ENCODE assay signal across 11 cellular contexts in genomic region chr7:111931016-111931517, GRCh38.
A peak's percentile ranks its signal among the peaks of the same experiment; 100 is the strongest.
DNase-seq lines count a peak whose midpoint lies in the region; ATAC-seq and TF ChIP-seq lines count a peak whose summit lies in the region.
"Had no signal": no experiment of that assay in that cellular context is flagged by ENCODE, and none has a peak within 500 bp of the region (broad histone marks: within the 10 kb centered on the region; RNA-seq: fewer than 3 reads in every experiment).

No MANE protein-coding gene starts in this region.

- TF ChIP-seq CTCF in fibroblast of lung (conservative IDR thresholded peaks at IDR 0.05 in 1 of 2, IDR thresholded peaks at IDR 0.05 in 1 of 2; ENCODE audit: low read depth in 1 of 2, low read length in 2 of 2) (no peak), prostate gland (IDR thresholded peaks at IDR 0.05) (no peak)

- H3K4me2 ChIP-seq in fibroblast of lung (ENCODE audit: extremely low read depth, insufficient read depth, low read length), result no peak overlapping the region

- H3K9me3 ChIP-seq in NT2/D1 (ENCODE audit: insufficient read depth, low read length) (no peaks in the 10 kb centered on the region), fibroblast of lung (ENCODE audit: control insufficient read depth, insufficient read depth, low read depth, low read length) (no peaks in the 10 kb centered on the region), prostate gland (no peaks in the 10 kb centered on the region)

- DNase-seq in H4 (ENCODE audit: low spot score) (peak; percentile 81), NT2/D1 (ENCODE audit: low read depth, low spot score) (peak; percentile 38), fibroblast of lung (ENCODE audit: low read depth in 2 of 2) (peak; percentile 65 to 71), pons (ENCODE audit: low spot score) (peak; percentile 58), prostate gland (ENCODE audit: low spot score) (no peak), occipital lobe (lab: John Stamatoyannopoulos, UW) (no peak)
- DNase-seq: activated gamma-delta T cell treated with Interleukin-2 at 50 U/mL for 16 hours; Karpas-422; stimulated activated naive CD8-positive, alpha-beta T cell treated with anti-CD3 and anti-CD28 coated beads, Interleukin-15, Interleukin-2, amounts not matched to agents 100 U/mL and 50 U/mL, for 24 hours had no signal

- no peak for TF ChIP-seq POLR2A in prostate gland (IDR thresholded peaks at IDR 0.05)

- no peaks in the 10 kb centered on the region for H3K27me3 ChIP-seq in NT2/D1 (ENCODE audit: insufficient read depth, insufficient read length)
- no peaks in the 10 kb centered on the region for H3K27me3 ChIP-seq in fibroblast of lung (ENCODE audit: control insufficient read depth, insufficient read depth, low read length)
- no peaks in the 10 kb centered on the region for H3K27me3 ChIP-seq in prostate gland (replicated peaks; ENCODE audit: insufficient read depth)

- no peaks in the 10 kb centered on the region for H3K36me3 ChIP-seq in NT2/D1 (ENCODE audit: insufficient read depth, insufficient read length, low read length)
- no peaks in the 10 kb centered on the region for H3K36me3 ChIP-seq in fibroblast of lung (ENCODE audit: control insufficient read depth, insufficient read depth, low read length)
- no peaks in the 10 kb centered on the region for H3K36me3 ChIP-seq in prostate gland

- H3K4me1 ChIP-seq in NT2/D1 (ENCODE audit: insufficient read depth, insufficient read length) (no peaks in the 10 kb centered on the region), fibroblast of lung (ENCODE audit: control insufficient read depth, extremely low read depth, insufficient read depth, low read length) (peaks cover 2% of the 10 kb centered on the region), prostate gland (replicated peaks) (no peaks in the 10 kb centered on the region)

- H3K27ac ChIP-seq in fibroblast of lung (ENCODE audit: insufficient read depth, low read length) (no peak overlapping the region), prostate gland (no peak overlapping the region)

- intact Hi-C loops in prostate gland (cut with DNase I), result no loop called here

- H4K20me1 ChIP-seq in fibroblast of lung (ENCODE audit: control insufficient read depth, extremely low read depth, insufficient read depth, low read length), result no peaks in the 10 kb centered on the region

- H2AFZ ChIP-seq in fibroblast of lung (ENCODE audit: low read length), result no peak overlapping the region

- ATAC-seq in GM19328 (IDR thresholded peaks at IDR 0.05; ENCODE audit: unreplicated experiment) (no peak), GM21529 (IDR thresholded peaks at IDR 0.05; ENCODE audit: unreplicated experiment) (no peak)
- ATAC-seq: stimulated activated naive CD8-positive, alpha-beta T cell treated with anti-CD3 and anti-CD28 coated beads, Interleukin-15, Interleukin-2, amounts not matched to agents 100 U/mL and 50 U/mL, for 24 hours had no signal

- no peaks in the 10 kb centered on the region for H3K79me2 ChIP-seq in fibroblast of lung (ENCODE audit: control insufficient read depth, insufficient read depth, low read length)

- WGBS in prostate gland, result 38% methylated on average over 3 of the region's 3 CpGs

- H3K4me3 ChIP-seq in NT2/D1 (ENCODE audit: insufficient read length, low read depth) (no peak overlapping the region), fibroblast of lung (replicated peaks in 1 of 4; ENCODE audit: control extremely low read depth in 1 of 4, insufficient read depth in 1 of 4, low read depth in 3 of 4, low read length in 4 of 4) (no peak overlapping the region), prostate gland (no peak overlapping the region)

- H3K9ac ChIP-seq in NT2/D1 (ENCODE audit: insufficient read length, low read depth), result no peak overlapping the region
- H3K9ac ChIP-seq in fibroblast of lung (ENCODE audit: insufficient read depth, low read length), result no peak overlapping the region

Comparison
In these comparisons a context has a peak if more than half of its experiments do, and no peak if none do; other contexts are left out.
1. DNase-seq: peak in H4 (single experiment), NT2/D1 (single experiment), fibroblast of lung (2 of 2) and pons (single experiment); none in prostate gland (single experiment) and occipital lobe (single experiment).